In the genomic region with DNA sequence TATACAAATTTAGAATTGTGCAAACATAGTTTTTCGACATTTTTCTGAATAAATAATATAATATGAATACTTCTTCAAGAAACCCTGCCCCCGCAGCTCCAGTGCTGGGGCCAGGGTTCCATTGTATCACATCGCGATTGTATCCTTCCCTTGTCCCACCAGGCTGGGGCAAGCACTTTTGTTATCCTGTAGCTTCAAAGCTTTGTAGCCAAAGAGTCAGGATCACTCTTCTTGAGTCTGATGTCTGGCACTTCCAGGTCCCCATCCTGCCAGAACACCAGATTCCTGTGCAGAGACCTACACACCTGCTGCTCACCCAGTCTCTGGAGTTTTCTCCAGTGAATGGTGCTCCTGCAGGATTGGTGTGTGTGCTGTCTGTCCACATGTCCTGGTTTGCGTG, we compare ENCODE assay signal across 30 cellular contexts.
"Had no signal": no experiment of that assay in that cellular context is flagged by ENCODE, and none has a peak within 500 bp of the region (broad histone marks: within the 10 kb centered on the region; RNA-seq: fewer than 3 reads in every experiment).

No MANE protein-coding gene starts in this region.

- DNase-seq: naive B cell; naive thymus-derived CD8-positive, alpha-beta T cell; nephron progenitor cell; ovary; posterior cingulate gyrus; psoas muscle; right cardiac atrium; right lobe of liver; sigmoid colon; small intestine; stimulated activated CD4-positive, alpha-beta T cell treated with anti-CD3 and anti-CD28 coated beads, Interleukin-15, amount 100 ng/mL, for 24 hours; stimulated activated CD4-positive, alpha-beta T cell treated with anti-CD3 and anti-CD28 coated beads, Interleukin-2, amount 100 ng/mL, for 24 hours; stimulated activated CD4-positive, alpha-beta T cell treated with anti-CD3 and anti-CD28 coated beads, Interleukin-2, amount 100 ng/mL, for 48 hours; stimulated activated CD4-positive, alpha-beta T cell treated with anti-CD3 and anti-CD28 coated beads, Interleukin-4, amount 100 ng/mL, for 24 hours; stimulated activated naive CD4-positive, alpha-beta T cell; stimulated activated naive CD8-positive, alpha-beta T cell treated with anti-CD3 and anti-CD28 coated beads, Interleukin-15, amount 100 ng/mL, for 72 hours; stimulated activated naive CD8-positive, alpha-beta T cell treated with anti-CD3 and anti-CD28 coated beads, Interleukin-15, Interleukin-2, amounts not matched to agents 100 U/mL and 50 U/mL, for 24 hours; substantia nigra; testis; tibial artery; transverse colon; upper lobe of right lung; uterus had no signal

- H3K9ac ChIP-seq: parathyroid adenoma had no signal

- H3K4me3 ChIP-seq: ovary, psoas muscle, right lobe of liver, sigmoid colon, suprapubic skin, testis, tibial artery, transverse colon, upper lobe of right lung, uterus had no signal

- H3K9me3 ChIP-seq: ovary, right lobe of liver, sigmoid colon, testis, transverse colon, uterus had no signal

- H3K4me1 ChIP-seq: parathyroid adenoma, psoas muscle, right lobe of liver, sigmoid colon, suprapubic skin, testis, tibial artery, transverse colon, upper lobe of right lung, uterus had no signal

- H3K27ac ChIP-seq: ovary, parathyroid adenoma, psoas muscle, right lobe of liver, sigmoid colon, suprapubic skin, testis, tibial artery, transverse colon, upper lobe of right lung, uterus had no signal

- ATAC-seq: naive thymus-derived CD8-positive, alpha-beta T cell; psoas muscle; right cardiac atrium; right lobe of liver; stimulated activated memory B cell treated with anti-CD40 and anti-IgM and Interleukin-4, amounts not matched to agents 10 μg/mL and 1 μg/mL and 100 μg/mL, for 72 hours; stimulated activated naive CD8-positive, alpha-beta T cell treated with anti-CD3 and anti-CD28 coated beads, Interleukin-15, amount 100 ng/mL, for 72 hours; stimulated activated naive CD8-positive, alpha-beta T cell treated with anti-CD3 and anti-CD28 coated beads, Interleukin-15, Interleukin-2, amounts not matched to agents 100 U/mL and 50 U/mL, for 24 hours; upper lobe of right lung had no signal

- H3K27me3 Mint-ChIP-seq: stimulated activated memory B cell treated with anti-CD40 and anti-IgM and Interleukin-4, amounts not matched to agents 10 μg/mL and 1 μg/mL and 100 μg/mL, for 72 hours; stimulated activated naive CD8-positive, alpha-beta T cell treated with anti-CD3 and anti-CD28 coated beads, Interleukin-15, amount 100 ng/mL, for 72 hours had no signal

- H3K36me3 ChIP-seq: ovary, right lobe of liver, sigmoid colon, suprapubic skin, tibial artery, transverse colon, upper lobe of right lung, uterus had no signal

- H3K27ac Mint-ChIP-seq: naive B cell; naive thymus-derived CD8-positive, alpha-beta T cell; natural killer cell treated with Interleukin-12 subunit alpha and Interleukin-12 subunit beta and Interleukin-15 and Interleukin-18, amount 100 ng/mL, for 72 hours; nephron progenitor cell; progenitor cell of endocrine pancreas; stimulated activated memory B cell treated with anti-CD40 and anti-IgM and Interleukin-4, amounts not matched to agents 10 μg/mL and 1 μg/mL and 100 μg/mL, for 72 hours; stimulated activated naive CD8-positive, alpha-beta T cell treated with anti-CD3 and anti-CD28 coated beads, Interleukin-15, amount 100 ng/mL, for 72 hours; type B pancreatic cell had no signal

- H3K36me3 Mint-ChIP-seq: stimulated activated memory B cell treated with anti-CD40 and anti-IgM and Interleukin-4, amounts not matched to agents 10 μg/mL and 1 μg/mL and 100 μg/mL, for 72 hours; type B pancreatic cell had no signal

- H3K4me3 Mint-ChIP-seq: naive B cell; naive thymus-derived CD8-positive, alpha-beta T cell; natural killer cell treated with Interleukin-12 subunit alpha and Interleukin-12 subunit beta and Interleukin-15 and Interleukin-18, amount 100 ng/mL, for 72 hours; nephron progenitor cell; neural crest cell; stimulated activated memory B cell treated with anti-CD40 and anti-IgM and Interleukin-4, amounts not matched to agents 10 μg/mL and 1 μg/mL and 100 μg/mL, for 72 hours; stimulated activated naive CD8-positive, alpha-beta T cell treated with anti-CD3 and anti-CD28 coated beads, Interleukin-15, amount 100 ng/mL, for 72 hours; type B pancreatic cell had no signal

- H3K27me3 ChIP-seq: ovary, right lobe of liver, sigmoid colon, suprapubic skin, testis, transverse colon, upper lobe of right lung, uterus had no signal

- H3K4me1 Mint-ChIP-seq: naive B cell; naive thymus-derived CD8-positive, alpha-beta T cell; stimulated activated memory B cell treated with anti-CD40 and anti-IgM and Interleukin-4, amounts not matched to agents 10 μg/mL and 1 μg/mL and 100 μg/mL, for 72 hours; stimulated activated naive CD8-positive, alpha-beta T cell treated with anti-CD3 and anti-CD28 coated beads, Interleukin-15, amount 100 ng/mL, for 72 hours had no signal

- H2AFZ ChIP-seq: parathyroid adenoma had no signal
